19 cellular contexts compared by ENCODE assay signal in the genomic region with DNA sequence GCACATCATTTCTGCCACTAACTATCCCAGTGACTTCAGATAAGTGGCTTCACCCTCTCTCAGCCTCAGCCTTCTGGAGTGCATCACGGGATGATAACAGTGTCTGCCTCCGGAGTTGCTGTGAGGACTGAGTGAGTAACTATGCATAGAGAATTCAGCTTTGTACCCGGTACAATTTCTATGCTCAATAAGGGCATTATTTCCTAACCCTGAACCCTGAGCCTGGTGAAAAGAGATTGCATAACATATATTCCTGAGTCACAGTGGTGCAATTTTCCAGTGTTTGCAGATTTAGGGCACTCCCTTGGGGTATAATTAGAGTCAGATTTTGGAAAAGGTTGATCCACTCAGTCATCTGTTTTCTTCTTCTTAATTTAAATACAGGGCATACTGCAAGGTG.
A peak's percentile ranks its signal among the peaks of the same experiment; 100 is the strongest.
DNase-seq lines count a peak whose midpoint lies in the region; ATAC-seq and TF ChIP-seq lines count a peak whose summit lies in the region.
"Had no signal": no experiment of that assay in that cellular context is flagged by ENCODE, and none has a peak within 500 bp of the region (broad histone marks: within the 10 kb centered on the region; RNA-seq: fewer than 3 reads in every experiment).

No MANE protein-coding gene starts in this region.

- peak; percentile 92 to 99 (median 97) for ATAC-seq in right lobe of liver
- ATAC-seq in HG02759 (IDR thresholded peaks at IDR 0.05; ENCODE audit: unreplicated experiment), result no peak
- ATAC-seq: activated CD4-positive, CD25-positive, alpha-beta regulatory T cell treated with anti-CD3 and anti-CD28 coated beads, Interleukin-2, amount 50 U/mL, for 24 hours had no signal

- no peak overlapping the region for H3K4me3 Mint-ChIP-seq in activated CD4-positive, alpha-beta T cell treated with anti-CD3 and anti-CD28 coated beads, Interleukin-2, amount 10 ng/mL, durations not matched to agents 24 days and 14 days
- H3K4me3 Mint-ChIP-seq: T-helper 1 cell treated with Interleukin-12 subunit alpha and Interleukin-12 subunit beta and Interleukin-4 antibody, amounts not matched to agents 30 μg/mL and 1 μg/mL, for 36 hours had no signal

- H3K4me1 Mint-ChIP-seq in activated CD4-positive, alpha-beta T cell treated with anti-CD3 and anti-CD28 coated beads, Interleukin-2, amount 10 ng/mL, durations not matched to agents 24 days and 14 days, result peaks cover 2% of the 10 kb centered on the region

- TF ChIP-seq CTCF in NB4 (IDR thresholded peaks at IDR 0.05; ENCODE audit: low read depth, low read length) (no peak), epithelial cell of esophagus (IDR thresholded peaks at IDR 0.05; ENCODE audit: insufficient read depth, low read depth, low read length, missing control alignments) (no peak), right lobe of liver (IDR thresholded peaks at IDR 0.05) (no peak), prostate gland (IDR thresholded peaks at IDR 0.05) (no peak)

- H3K4me3 ChIP-seq in NB4 (ENCODE audit: low read depth, low read length) (no peak overlapping the region), epithelial cell of esophagus (ENCODE audit: low read length) (no peak overlapping the region), right lobe of liver (no peak overlapping the region), prostate gland (no peak overlapping the region), SJCRH30 (no peak overlapping the region)
- H3K4me3 ChIP-seq: ascending aorta, pancreas had no signal

- TF ChIP-seq POLR2A in NB4 (IDR thresholded peaks at IDR 0.05; ENCODE audit: extremely low read depth, insufficient read length), result no peak
- TF ChIP-seq POLR2A in right lobe of liver (IDR thresholded peaks at IDR 0.05), result no peak
- TF ChIP-seq POLR2A in prostate gland (IDR thresholded peaks at IDR 0.05), result no peak

- peak; percentile 29 for DNase-seq in CD1c-positive myeloid dendritic cell (ENCODE audit: extremely low spot score)
- DNase-seq in NB4 (ENCODE audit: low read depth), result peak; percentile 49
- peak; percentile 56 for DNase-seq in epithelial cell of esophagus (ENCODE audit: low read depth)
- DNase-seq in right lobe of liver, result peak in 2 of 3 donors; percentile 25 to 44
- no peak for DNase-seq in activated CD4-positive, alpha-beta T cell treated with anti-CD3 and anti-CD28 coated beads, Interleukin-2, amount 10 ng/mL, durations not matched to agents 24 days and 14 days
- DNase-seq in prostate gland (ENCODE audit: low spot score), result no peak
- no peak for DNase-seq in SJCRH30
- DNase-seq: activated CD8-positive, alpha-beta memory T cell treated with anti-CD3 and anti-CD28 coated beads, Interleukin-2, amount 50 U/mL, for 48 hours; C1 segment of cervical spinal cord; cortex of kidney; DMS53; hypothalamus; NCI-H748 treated with DMSO at 0.1 percent for 48 hours; pancreas; small intestine had no signal

- no peaks in the 10 kb centered on the region for H3K36me3 Mint-ChIP-seq in activated CD4-positive, alpha-beta T cell treated with anti-CD3 and anti-CD28 coated beads, Interleukin-2, amount 10 ng/mL, durations not matched to agents 24 days and 14 days (ENCODE audit: low read depth)

- peak overlapping the region in 1 of 3 donors; percentile 51 for H3K27ac ChIP-seq in right lobe of liver
- H3K27ac ChIP-seq in prostate gland, result no peak overlapping the region
- no peak overlapping the region for H3K27ac ChIP-seq in SJCRH30
- H3K27ac ChIP-seq: ascending aorta, pancreas had no signal

- H3K4me1 ChIP-seq in right lobe of liver (peaks cover 0 to 12% (median 0%) of the 10 kb centered on the region in 4 donors), prostate gland (replicated peaks) (no peaks in the 10 kb centered on the region), SJCRH30 (no peaks in the 10 kb centered on the region)
- H3K4me1 ChIP-seq: ascending aorta, pancreas had no signal

- H3K9me3 ChIP-seq in right lobe of liver (no peaks in the 10 kb centered on the region), prostate gland (no peaks in the 10 kb centered on the region), SJCRH30 (replicated peaks) (no peaks in the 10 kb centered on the region)
- H3K9me3 ChIP-seq: ascending aorta, pancreas had no signal

- H3K27ac Mint-ChIP-seq in activated CD4-positive, alpha-beta T cell treated with anti-CD3 and anti-CD28 coated beads, Interleukin-2, amount 10 ng/mL, durations not matched to agents 24 days and 14 days, result no peak overlapping the region
- H3K27ac Mint-ChIP-seq: T-helper 1 cell treated with Interleukin-12 subunit alpha and Interleukin-12 subunit beta and Interleukin-4 antibody, amounts not matched to agents 30 μg/mL and 1 μg/mL, for 36 hours had no signal

- H3K9me3 Mint-ChIP-seq in activated CD4-positive, alpha-beta T cell treated with anti-CD3 and anti-CD28 coated beads, Interleukin-2, amount 10 ng/mL, durations not matched to agents 24 days and 14 days, result peaks cover 5% of the 10 kb centered on the region

- peaks cover 2% of the 10 kb centered on the region for H3K27me3 Mint-ChIP-seq in activated CD4-positive, alpha-beta T cell treated with anti-CD3 and anti-CD28 coated beads, Interleukin-2, amount 10 ng/mL, durations not matched to agents 24 days and 14 days

- intact Hi-C loops in right lobe of liver (cut with DNase I), result no loop called here
- intact Hi-C loops in activated CD4-positive, alpha-beta T cell treated with anti-CD3 and anti-CD28 coated beads, Interleukin-2, amount 10 ng/mL, durations not matched to agents 24 days and 14 days (cut with micrococcal nuclease), result no loop called here
- intact Hi-C loops in prostate gland (cut with DNase I), result no loop called here

- WGBS in right lobe of liver (ENCODE audit: insufficient coverage, low coverage, low lambda C conversion rate, missing lambda C conversion rate), result 8% methylated on average over 3 of the region's 3 CpGs
- 60% methylated on average over 3 of the region's 3 CpGs for WGBS in prostate gland

- H3K36me3 ChIP-seq in right lobe of liver (no peaks in the 10 kb centered on the region), prostate gland (no peaks in the 10 kb centered on the region), SJCRH30 (no peaks in the 10 kb centered on the region)
- H3K36me3 ChIP-seq: ascending aorta, pancreas had no signal

- H3K27me3 ChIP-seq in right lobe of liver (no peaks in the 10 kb centered on the region), prostate gland (replicated peaks; ENCODE audit: insufficient read depth) (peaks cover 3% of the 10 kb centered on the region), SJCRH30 (no peaks in the 10 kb centered on the region; the same call in 1 of the 2 replicates)
- H3K27me3 ChIP-seq: ascending aorta had no signal

Comparison
In these comparisons a context has a peak if more than half of its experiments do, and no peak if none do; other contexts are left out.
1. DNase-seq: peak in CD1c-positive myeloid dendritic cell (single experiment), NB4 (single experiment), epithelial cell of esophagus (single experiment) and right lobe of liver (2 of 3); none in activated CD4-positive, alpha-beta T cell treated with anti-CD3 and anti-CD28 coated beads, Interleukin-2, amount 10 ng/mL, durations not matched to agents 24 days and 14 days (single experiment), prostate gland (single experiment) and SJCRH30 (0 of 2).